Comparison of ENCODE assay signal across 27 cellular contexts in the genomic region with DNA sequence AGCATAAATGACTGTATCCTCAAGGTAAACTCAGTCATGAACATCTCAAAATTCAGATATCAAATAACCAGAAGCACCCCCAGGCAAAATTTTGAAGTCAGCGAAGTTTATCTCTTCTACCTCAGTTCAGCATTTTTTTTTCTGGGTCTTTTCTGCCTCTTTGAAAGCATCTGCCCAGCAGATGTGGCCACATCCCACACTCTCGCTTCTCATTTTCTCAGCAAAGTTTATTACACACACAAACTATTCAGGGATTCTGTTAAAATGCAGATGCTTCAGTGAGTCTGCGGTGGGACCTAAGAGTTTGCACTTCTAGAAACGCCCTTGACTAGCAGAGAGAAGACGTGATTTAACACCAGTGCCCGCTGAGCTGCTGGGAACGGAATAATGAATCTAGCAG. TPM values are rescaled to one million over a fixed set of nuclear protein-coding genes. Genes with fewer than 3 reads are reported as not detected.
DNase-seq lines count a peak whose midpoint lies in the region; ATAC-seq and TF ChIP-seq lines count a peak whose summit lies in the region.
"Had no signal": no experiment of that assay in that cellular context is flagged by ENCODE, and none has a peak within 500 bp of the region (broad histone marks: within the 10 kb centered on the region; RNA-seq: fewer than 3 reads in every experiment).

No MANE protein-coding gene starts in this region.

- H3K36me3 Mint-ChIP-seq in chondrocyte (ENCODE audit: low read depth) = no peaks in the 10 kb centered on the region
- H3K36me3 Mint-ChIP-seq in naive thymus-derived CD8-positive, alpha-beta T cell = no peaks in the 10 kb centered on the region
- H3K36me3 Mint-ChIP-seq: activated naive CD8-positive, alpha-beta T cell; naive B cell had no signal

- no peak overlapping the region for H3K4me3 ChIP-seq in body of pancreas
- H3K4me3 ChIP-seq: heart left ventricle, K562, right atrium auricular region, SJCRH30, tibial nerve had no signal

- H3K9me3 ChIP-seq in body of pancreas = no peaks in the 10 kb centered on the region
- H3K9me3 ChIP-seq: heart left ventricle, right atrium auricular region, tibial nerve had no signal

- H3K4me3 Mint-ChIP-seq in chondrocyte (ENCODE audit: unreplicated experiment) = no peak overlapping the region
- H3K4me3 Mint-ChIP-seq in naive thymus-derived CD8-positive, alpha-beta T cell = no peak overlapping the region
- H3K4me3 Mint-ChIP-seq: activated naive CD8-positive, alpha-beta T cell; naive B cell; stimulated activated naive CD8-positive, alpha-beta T cell treated with anti-CD3 and anti-CD28 coated beads, Interleukin-15, Interleukin-2, amounts not matched to agents 100 ng/mL and 50 ng/mL, for 24 hours had no signal

- WGBS in body of pancreas, 2 donors = 79 to 86% methylated on average over 7 of the region's 7 CpGs

- H3K9me3 Mint-ChIP-seq in chondrocyte (ENCODE audit: low read depth) = no peaks in the 10 kb centered on the region
- H3K9me3 Mint-ChIP-seq in naive thymus-derived CD8-positive, alpha-beta T cell = peaks cover 0 to 5% (median under 1%) of the 10 kb centered on the region in 9 donors
- H3K9me3 Mint-ChIP-seq: activated T-helper 2 cell treated with anti-CD3 and anti-CD28 coated beads, Interferon-gamma antibody, Interleukin-2, Interleukin-4, amounts not matched to agents 10 μg/mL and 5 μg/mL and 100 μg/mL, durations not matched to agents 14 hours and 24 hours and 36 hours had no signal

- H3K36me3 ChIP-seq in body of pancreas (replicated peaks in 1 of 2; ENCODE audit: insufficient read depth in 1 of 2, low read depth in 2 of 2) = no peaks in the 10 kb centered on the region
- H3K36me3 ChIP-seq: heart left ventricle, right atrium auricular region, tibial nerve had no signal

- H3K27ac ChIP-seq in VCaP = peak overlapping the region; percentile 94
- H3K27ac ChIP-seq in body of pancreas = no peak overlapping the region
- H3K27ac ChIP-seq: heart left ventricle, right atrium auricular region, SJCRH30, tibial nerve had no signal

- DNase-seq in EH (ENCODE audit: low read depth) (peak; percentile 21), left kidney (ENCODE audit: low read depth, low spot score) (peak; percentile 46), chondrocyte (ENCODE audit: low spot score) (no peak), body of pancreas (no peak), foreskin melanocyte (no peak)
- DNase-seq in naive thymus-derived CD8-positive, alpha-beta T cell = no peak
- DNase-seq: COR-L47; effector CD4-positive, alpha-beta T cell; H7; heart left ventricle; left cardiac atrium; mesenchymal stem cell; naive B cell; NCI-H1694 treated with DMSO at 0.1 percent for 48 hours; NCI-H2227 treated with DMSO at 0.1 percent for 48 hours; PC-3; SJCRH30; stimulated activated CD4-positive, alpha-beta T cell treated with anti-CD3 and anti-CD28 coated beads, Interleukin-4, amount 100 ng/mL, for 24 hours had no signal

- TF ChIP-seq CTCF in VCaP (conservative IDR thresholded peaks at IDR 0.05) (no peak), chondrocyte (IDR thresholded peaks at IDR 0.05) (no peak), body of pancreas (IDR thresholded peaks at IDR 0.05) (no peak)

- TF ChIP-seq POLR2A in body of pancreas (IDR thresholded peaks at IDR 0.05) = no peak

- H3K4me1 Mint-ChIP-seq in chondrocyte (ENCODE audit: low read depth) = peaks cover 22% of the 10 kb centered on the region
- H3K4me1 Mint-ChIP-seq in naive thymus-derived CD8-positive, alpha-beta T cell = no peaks in the 10 kb centered on the region

- H3K27me3 Mint-ChIP-seq in chondrocyte (ENCODE audit: low read depth) = peaks cover 18% of the 10 kb centered on the region
- H3K27me3 Mint-ChIP-seq in naive thymus-derived CD8-positive, alpha-beta T cell = peaks cover 0 to 7% (median 0%) of the 10 kb centered on the region in 5 donors
- H3K27me3 Mint-ChIP-seq: activated naive CD8-positive, alpha-beta T cell; stimulated activated naive CD8-positive, alpha-beta T cell treated with anti-CD3 and anti-CD28 coated beads, Interleukin-15, Interleukin-2, amounts not matched to agents 100 ng/mL and 50 ng/mL, for 24 hours had no signal

- peak; percentile 66 for ATAC-seq in HG02885 (IDR thresholded peaks at IDR 0.05; ENCODE audit: poor library complexity, unreplicated experiment)
- ATAC-seq in body of pancreas = no peak
- no peak for ATAC-seq in naive thymus-derived CD8-positive, alpha-beta T cell
- ATAC-seq: K562, left cardiac atrium, PC-3 had no signal

- intact Hi-C loops in body of pancreas (cut with DNase I) = no loop called here

- no peak overlapping the region for H3K27ac Mint-ChIP-seq in chondrocyte (ENCODE audit: unreplicated experiment)
- no peak overlapping the region for H3K27ac Mint-ChIP-seq in naive thymus-derived CD8-positive, alpha-beta T cell
- H3K27ac Mint-ChIP-seq: activated naive CD8-positive, alpha-beta T cell; activated T-helper 2 cell treated with anti-CD3 and anti-CD28 coated beads, Interferon-gamma antibody, Interleukin-2, Interleukin-4, amounts not matched to agents 10 μg/mL and 5 μg/mL and 100 μg/mL, durations not matched to agents 14 hours and 24 hours and 36 hours; naive B cell; stimulated activated naive CD8-positive, alpha-beta T cell treated with anti-CD3 and anti-CD28 coated beads, Interleukin-15, Interleukin-2, amounts not matched to agents 100 ng/mL and 50 ng/mL, for 24 hours had no signal

- peaks cover 47% of the 10 kb centered on the region for H3K4me1 ChIP-seq in body of pancreas
- H3K4me1 ChIP-seq: right atrium auricular region, SJCRH30, tibial nerve had no signal

- POLR2A ChIA-PET in naive thymus-derived CD8-positive, alpha-beta T cell (lab: Charles Lee) = no interaction called here

- no peaks in the 10 kb centered on the region for H3K27me3 ChIP-seq in body of pancreas
- H3K27me3 ChIP-seq: heart left ventricle, right atrium auricular region, SJCRH30, tibial nerve had no signal

RNA-seq across cellular contexts. Expression of a gene that starts 19.4 kb away (rescaled TPM):
- total RNA-seq in chondrocyte (0.27 to 0.41 TPM in 2 of 3 replicates, not detected in the other), body of pancreas (10 to 100 TPM; 49.5 to 59.7 TPM)
- total RNA-seq in naive thymus-derived CD8-positive, alpha-beta T cell = not detected
- not detected for polyA plus RNA-seq in naive thymus-derived CD8-positive, alpha-beta T cell
- total RNA-seq: activated T-helper 2 cell treated with anti-CD3 and anti-CD28 coated beads, Interferon-gamma antibody, Interleukin-2, Interleukin-4, amounts not matched to agents 10 μg/mL and 5 μg/mL and 100 μg/mL, durations not matched to agents 14 hours and 24 hours and 36 hours; T-helper 2 cell treated with Interferon-gamma antibody and Interleukin-4, amounts not matched to agents 100 ng/mL and 5 ng/mL, for 36 hours had no signal

Comparison
In these comparisons a context has a peak if more than half of its experiments do, and no peak if none do; other contexts are left out.
1. DNase-seq: peak in EH (single experiment) and left kidney (single experiment); none in chondrocyte (single experiment), body of pancreas (0 of 4), foreskin melanocyte (single experiment) and naive thymus-derived CD8-positive, alpha-beta T cell (0 of 10).
2. RNA of a gene that starts 19.4 kb away (total RNA-seq): 49.5 to 59.7 TPM in body of pancreas; 0.27 to 0.41 TPM in chondrocyte and not detected in naive thymus-derived CD8-positive, alpha-beta T cell; every median in the first group is over 10 times any median in the second.